Comparison of ENCODE assay signal across 1 cellular context in the genomic region with DNA sequence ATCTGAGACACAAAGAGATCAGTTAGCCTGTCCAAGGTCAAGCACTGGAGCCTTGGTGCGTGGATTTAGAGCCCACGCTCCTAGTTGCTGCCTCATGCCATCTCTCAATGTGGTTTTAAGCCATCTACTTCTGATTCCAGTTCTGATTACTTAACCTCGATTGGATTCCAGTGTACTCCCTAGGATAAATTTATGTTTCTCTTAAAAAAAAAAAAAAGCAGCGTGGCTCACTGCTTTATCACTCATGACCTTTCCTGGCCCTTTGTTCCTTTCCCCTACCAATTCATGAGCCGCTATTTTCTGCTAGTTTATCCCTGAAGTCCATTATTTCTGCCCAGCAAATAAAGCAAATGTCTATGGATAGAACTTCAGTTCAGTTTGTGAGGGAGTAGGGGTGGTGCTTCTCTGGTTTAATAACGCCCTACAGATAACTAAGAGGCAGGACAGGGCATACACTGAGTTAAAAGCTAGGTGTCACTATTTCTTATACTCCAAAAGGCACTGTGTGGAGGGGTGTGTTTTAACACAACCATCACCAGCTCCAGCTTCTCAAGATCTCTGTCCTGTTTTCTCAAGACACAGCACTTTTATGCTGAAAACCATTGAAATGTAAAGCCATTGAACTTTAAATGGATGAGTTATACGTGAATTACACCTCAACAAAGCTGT.
TF ChIP-seq lines count a peak whose summit lies in the region.

No MANE protein-coding gene starts in this region.

TF ChIP-seq in HepG2, 621 proteins besides CTCF, POLR2A, EP300 and RAD21 (continued from another document):
- TF ChIP-seq SMC3 (IDR thresholded peaks at IDR 0.05; ENCODE audit: low read length) (peak; percentile 26; the same call in 1 of the 2 replicates), TP53 (CRISPR knock-in tag; conservative IDR thresholded peaks at IDR 0.05) (no peak)
- TF ChIP-seq, protein P1, sequence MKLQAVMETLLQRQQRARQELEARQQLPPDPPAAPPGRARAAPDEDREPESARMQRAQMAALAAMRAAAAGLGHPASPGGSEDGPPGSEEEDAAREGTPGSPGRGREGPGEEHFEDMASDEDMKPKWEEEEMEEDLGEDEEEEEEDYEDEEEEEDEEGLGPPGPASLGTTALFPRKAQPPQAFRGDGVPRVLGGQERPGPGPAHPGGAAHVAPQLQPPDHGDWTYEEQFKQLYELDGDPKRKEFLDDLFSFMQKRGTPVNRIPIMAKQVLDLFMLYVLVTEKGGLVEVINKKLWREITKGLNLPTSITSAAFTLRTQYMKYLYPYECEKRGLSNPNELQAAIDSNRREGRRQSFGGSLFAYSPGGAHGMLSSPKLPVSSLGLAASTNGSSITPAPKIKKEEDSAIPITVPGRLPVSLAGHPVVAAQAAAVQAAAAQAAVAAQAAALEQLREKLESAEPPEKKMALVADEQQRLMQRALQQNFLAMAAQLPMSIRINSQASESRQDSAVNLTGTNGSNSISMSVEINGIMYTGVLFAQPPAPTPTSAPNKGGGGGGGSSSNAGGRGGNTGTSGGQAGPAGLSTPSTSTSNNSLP (IDR thresholded peaks at IDR 0.05; ENCODE audit: low read depth, low read length), result no peak
- TF ChIP-seq, protein P2, sequence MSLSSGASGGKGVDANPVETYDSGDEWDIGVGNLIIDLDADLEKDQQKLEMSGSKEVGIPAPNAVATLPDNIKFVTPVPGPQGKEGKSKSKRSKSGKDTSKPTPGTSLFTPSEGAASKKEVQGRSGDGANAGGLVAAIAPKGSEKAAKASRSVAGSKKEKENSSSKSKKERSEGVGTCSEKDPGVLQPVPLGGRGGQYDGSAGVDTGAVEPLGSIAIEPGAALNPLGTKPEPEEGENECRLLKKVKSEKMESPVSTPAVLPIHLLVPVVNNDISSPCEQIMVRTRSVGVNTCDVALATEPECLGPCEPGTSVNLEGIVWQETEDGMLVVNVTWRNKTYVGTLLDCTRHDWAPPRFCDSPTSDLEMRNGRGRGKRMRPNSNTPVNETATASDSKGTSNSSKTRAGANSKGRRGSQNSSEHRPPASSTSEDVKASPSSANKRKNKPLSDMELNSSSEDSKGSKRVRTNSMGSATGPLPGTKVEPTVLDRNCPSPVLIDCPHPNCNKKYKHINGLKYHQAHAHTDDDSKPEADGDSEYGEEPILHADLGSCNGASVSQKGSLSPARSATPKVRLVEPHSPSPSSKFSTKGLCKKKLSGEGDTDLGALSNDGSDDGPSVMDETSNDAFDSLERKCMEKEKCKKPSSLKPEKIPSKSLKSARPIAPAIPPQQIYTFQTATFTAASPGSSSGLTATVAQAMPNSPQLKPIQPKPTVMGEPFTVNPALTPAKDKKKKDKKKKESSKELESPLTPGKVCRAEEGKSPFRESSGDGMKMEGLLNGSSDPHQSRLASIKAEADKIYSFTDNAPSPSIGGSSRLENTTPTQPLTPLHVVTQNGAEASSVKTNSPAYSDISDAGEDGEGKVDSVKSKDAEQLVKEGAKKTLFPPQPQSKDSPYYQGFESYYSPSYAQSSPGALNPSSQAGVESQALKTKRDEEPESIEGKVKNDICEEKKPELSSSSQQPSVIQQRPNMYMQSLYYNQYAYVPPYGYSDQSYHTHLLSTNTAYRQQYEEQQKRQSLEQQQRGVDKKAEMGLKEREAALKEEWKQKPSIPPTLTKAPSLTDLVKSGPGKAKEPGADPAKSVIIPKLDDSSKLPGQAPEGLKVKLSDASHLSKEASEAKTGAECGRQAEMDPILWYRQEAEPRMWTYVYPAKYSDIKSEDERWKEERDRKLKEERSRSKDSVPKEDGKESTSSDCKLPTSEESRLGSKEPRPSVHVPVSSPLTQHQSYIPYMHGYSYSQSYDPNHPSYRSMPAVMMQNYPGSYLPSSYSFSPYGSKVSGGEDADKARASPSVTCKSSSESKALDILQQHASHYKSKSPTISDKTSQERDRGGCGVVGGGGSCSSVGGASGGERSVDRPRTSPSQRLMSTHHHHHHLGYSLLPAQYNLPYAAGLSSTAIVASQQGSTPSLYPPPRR (CRISPR knock-in tag; IDR thresholded peaks at IDR 0.05; ENCODE audit: borderline replicate concordance), result no peak
